25 cellular contexts compared by ENCODE assay signal in the genomic region with DNA sequence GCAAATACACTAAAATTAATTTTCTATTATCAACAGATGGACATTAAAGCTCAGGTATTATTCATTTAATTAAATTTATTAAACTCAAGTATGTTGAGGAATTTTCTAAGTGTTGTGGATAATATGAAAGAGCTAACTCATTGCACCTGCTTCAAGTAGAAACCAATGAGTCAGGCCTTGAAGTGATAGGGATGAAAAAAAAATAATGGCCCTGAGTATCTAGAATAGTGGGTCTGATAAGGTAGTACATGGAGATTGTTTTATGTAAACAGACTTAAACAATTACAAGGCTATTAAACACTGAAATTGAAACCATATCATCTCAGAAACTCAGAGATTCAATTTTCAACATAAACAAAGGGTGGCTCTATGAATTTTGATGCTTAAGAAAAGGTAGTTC.
"Had no signal": no experiment of that assay in that cellular context is flagged by ENCODE, and none has a peak within 500 bp of the region (broad histone marks: within the 10 kb centered on the region; RNA-seq: fewer than 3 reads in every experiment).

No MANE protein-coding gene starts in this region.

- H3K27ac ChIP-seq: left ventricle myocardium inferior, ovary, prostate gland, skin epidermis, stomach, testis, thyroid gland, transverse colon, upper lobe of left lung, vagina had no signal

- H3K9me3 ChIP-seq: ovary, prostate gland, testis, thyroid gland, transverse colon had no signal

- H3K36me3 ChIP-seq: left ventricle myocardium inferior, ovary, prostate gland, stomach, thyroid gland, transverse colon, upper lobe of left lung, vagina had no signal

- H3K27me3 ChIP-seq: ovary, stomach, testis, thyroid gland, transverse colon, upper lobe of left lung, vagina had no signal

- H3K4me3 ChIP-seq: left ventricle myocardium inferior, mucosa of descending colon, ovary, prostate gland, skin epidermis, stomach, testis, thyroid gland, transverse colon, upper lobe of left lung, vagina had no signal

- H3K4me1 ChIP-seq: left ventricle myocardium inferior, prostate gland, stomach, testis, thyroid gland, transverse colon, upper lobe of left lung, vagina had no signal

- ATAC-seq: mucosa of descending colon; naive thymus-derived CD4-positive, alpha-beta T cell; natural killer cell treated with Interleukin-12 subunit alpha and Interleukin-12 subunit beta and Interleukin-15 and Interleukin-18, amount 100 ng/mL, for 72 hours; right cardiac atrium; sciatic nerve; stimulated activated naive B cell treated with anti-CD40 and anti-IgM and Interleukin-4, amounts not matched to agents 10 μg/mL and 1 μg/mL and 100 μg/mL, for 72 hours; stimulated activated naive CD8-positive, alpha-beta T cell treated with anti-CD3 and anti-CD28 coated beads, Interleukin-15, Interleukin-2, amounts not matched to agents 100 U/mL and 50 U/mL, for 24 hours had no signal

- DNase-seq: islet precursor cell; left ventricle myocardium inferior; midbrain; mucosa of descending colon; naive thymus-derived CD4-positive, alpha-beta T cell; ovary; posterior cingulate gyrus; retina; right cardiac atrium; stimulated activated CD4-positive, alpha-beta T cell treated with anti-CD3 and anti-CD28 coated beads, Interleukin-12 subunit alpha, Interleukin-12 subunit beta, amount 100 ng/mL, for 4 hours; stimulated activated CD4-positive, alpha-beta T cell treated with anti-CD3 and anti-CD28 coated beads, Interleukin-15, amount 100 ng/mL, for 24 hours; stimulated activated CD4-positive, alpha-beta T cell treated with anti-CD3 and anti-CD28 coated beads, Interleukin-2, amount 100 ng/mL, for 24 hours; stimulated activated CD4-positive, alpha-beta T cell treated with anti-CD3 and anti-CD28 coated beads, Interleukin-4, amount 100 ng/mL, for 1 hour; stimulated activated naive B cell treated with anti-CD40 and anti-IgM and Interleukin-4, amounts not matched to agents 10 μg/mL and 1 μg/mL and 100 μg/mL, for 72 hours; stimulated activated naive CD8-positive, alpha-beta T cell treated with anti-CD3 and anti-CD28 coated beads, Interleukin-15, Interleukin-2, amounts not matched to agents 100 U/mL and 50 U/mL, for 24 hours; stomach; testis; thyroid gland; transverse colon; upper lobe of left lung had no signal
